ENCODE assay signal across 2 cellular contexts in the genomic region with DNA sequence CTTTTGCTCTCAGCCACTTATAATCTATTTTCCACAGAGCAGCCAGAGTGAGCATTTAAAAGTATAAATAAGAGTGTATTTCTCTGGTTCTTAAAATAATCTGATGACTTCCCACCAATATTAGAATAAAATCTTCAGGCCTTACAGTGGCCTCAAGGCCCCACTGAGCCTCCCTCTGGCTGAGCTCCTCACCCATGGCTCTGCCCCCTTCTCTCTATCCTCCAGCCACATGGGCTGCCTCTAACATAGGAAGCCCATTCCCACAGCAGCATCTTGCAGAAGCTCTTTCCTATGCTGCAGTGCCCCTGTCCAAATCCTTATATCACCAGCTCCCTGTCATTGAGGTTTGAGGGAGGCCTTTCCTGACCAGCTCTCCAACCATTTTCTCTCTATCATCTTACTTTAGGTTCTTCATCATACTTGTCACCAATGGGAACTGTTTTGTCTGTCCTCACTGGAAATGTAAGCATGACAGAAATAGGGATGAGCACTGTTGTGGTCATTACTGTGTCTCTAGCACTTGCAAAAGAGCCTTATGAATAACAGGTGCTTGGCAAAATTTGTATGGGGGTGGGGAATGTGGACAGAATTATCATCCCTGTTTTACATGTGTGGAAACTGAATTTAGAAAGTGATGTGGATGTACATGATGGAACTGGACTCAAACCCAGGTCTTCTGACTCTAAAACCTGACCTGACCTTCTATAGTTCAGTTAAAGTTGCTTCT.
TF ChIP-seq lines count a peak whose summit lies in the region.

No MANE protein-coding gene starts in this region.

TF ChIP-seq in SK-N-SH, 30 proteins besides CTCF, POLR2A, EP300 and RAD21:
- TF ChIP-seq, protein P1, sequence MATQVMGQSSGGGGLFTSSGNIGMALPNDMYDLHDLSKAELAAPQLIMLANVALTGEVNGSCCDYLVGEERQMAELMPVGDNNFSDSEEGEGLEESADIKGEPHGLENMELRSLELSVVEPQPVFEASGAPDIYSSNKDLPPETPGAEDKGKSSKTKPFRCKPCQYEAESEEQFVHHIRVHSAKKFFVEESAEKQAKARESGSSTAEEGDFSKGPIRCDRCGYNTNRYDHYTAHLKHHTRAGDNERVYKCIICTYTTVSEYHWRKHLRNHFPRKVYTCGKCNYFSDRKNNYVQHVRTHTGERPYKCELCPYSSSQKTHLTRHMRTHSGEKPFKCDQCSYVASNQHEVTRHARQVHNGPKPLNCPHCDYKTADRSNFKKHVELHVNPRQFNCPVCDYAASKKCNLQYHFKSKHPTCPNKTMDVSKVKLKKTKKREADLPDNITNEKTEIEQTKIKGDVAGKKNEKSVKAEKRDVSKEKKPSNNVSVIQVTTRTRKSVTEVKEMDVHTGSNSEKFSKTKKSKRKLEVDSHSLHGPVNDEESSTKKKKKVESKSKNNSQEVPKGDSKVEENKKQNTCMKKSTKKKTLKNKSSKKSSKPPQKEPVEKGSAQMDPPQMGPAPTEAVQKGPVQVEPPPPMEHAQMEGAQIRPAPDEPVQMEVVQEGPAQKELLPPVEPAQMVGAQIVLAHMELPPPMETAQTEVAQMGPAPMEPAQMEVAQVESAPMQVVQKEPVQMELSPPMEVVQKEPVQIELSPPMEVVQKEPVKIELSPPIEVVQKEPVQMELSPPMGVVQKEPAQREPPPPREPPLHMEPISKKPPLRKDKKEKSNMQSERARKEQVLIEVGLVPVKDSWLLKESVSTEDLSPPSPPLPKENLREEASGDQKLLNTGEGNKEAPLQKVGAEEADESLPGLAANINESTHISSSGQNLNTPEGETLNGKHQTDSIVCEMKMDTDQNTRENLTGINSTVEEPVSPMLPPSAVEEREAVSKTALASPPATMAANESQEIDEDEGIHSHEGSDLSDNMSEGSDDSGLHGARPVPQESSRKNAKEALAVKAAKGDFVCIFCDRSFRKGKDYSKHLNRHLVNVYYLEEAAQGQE (IDR thresholded peaks at IDR 0.05; ENCODE audit: low read depth, low read length): peak; percentile 74; the same call in 1 of the 2 replicates
- no peak for TF ChIP-seq GABPA (IDR thresholded peaks at IDR 0.05; ENCODE audit: low read depth)
TF ChIP-seq in SK-N-SH: peak in this region for 1.

TF ChIP-seq in SK-N-SH treated with all-trans-retinoic acid at 6 μM for 48 hours, 23 proteins besides CTCF, POLR2A, EP300 and RAD21 (continued from another document):
- TF ChIP-seq, protein P2, sequence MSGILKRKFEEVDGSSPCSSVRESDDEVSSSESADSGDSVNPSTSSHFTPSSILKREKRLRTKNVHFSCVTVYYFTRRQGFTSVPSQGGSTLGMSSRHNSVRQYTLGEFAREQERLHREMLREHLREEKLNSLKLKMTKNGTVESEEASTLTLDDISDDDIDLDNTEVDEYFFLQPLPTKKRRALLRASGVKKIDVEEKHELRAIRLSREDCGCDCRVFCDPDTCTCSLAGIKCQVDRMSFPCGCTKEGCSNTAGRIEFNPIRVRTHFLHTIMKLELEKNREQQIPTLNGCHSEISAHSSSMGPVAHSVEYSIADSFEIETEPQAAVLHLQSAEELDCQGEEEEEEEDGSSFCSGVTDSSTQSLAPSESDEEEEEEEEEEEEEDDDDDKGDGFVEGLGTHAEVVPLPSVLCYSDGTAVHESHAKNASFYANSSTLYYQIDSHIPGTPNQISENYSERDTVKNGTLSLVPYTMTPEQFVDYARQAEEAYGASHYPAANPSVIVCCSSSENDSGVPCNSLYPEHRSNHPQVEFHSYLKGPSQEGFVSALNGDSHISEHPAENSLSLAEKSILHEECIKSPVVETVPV (CRISPR knock-in tag; IDR thresholded peaks at IDR 0.05): no peak
- TF ChIP-seq TOX (CRISPR knock-in tag; IDR thresholded peaks at IDR 0.05; ENCODE audit: borderline replicate concordance) (no peak), ZNF8 (CRISPR knock-in tag; IDR thresholded peaks at IDR 0.05) (no peak), ZNF70 (CRISPR knock-in tag; IDR thresholded peaks at IDR 0.05) (no peak)
- TF ChIP-seq, protein P3, sequence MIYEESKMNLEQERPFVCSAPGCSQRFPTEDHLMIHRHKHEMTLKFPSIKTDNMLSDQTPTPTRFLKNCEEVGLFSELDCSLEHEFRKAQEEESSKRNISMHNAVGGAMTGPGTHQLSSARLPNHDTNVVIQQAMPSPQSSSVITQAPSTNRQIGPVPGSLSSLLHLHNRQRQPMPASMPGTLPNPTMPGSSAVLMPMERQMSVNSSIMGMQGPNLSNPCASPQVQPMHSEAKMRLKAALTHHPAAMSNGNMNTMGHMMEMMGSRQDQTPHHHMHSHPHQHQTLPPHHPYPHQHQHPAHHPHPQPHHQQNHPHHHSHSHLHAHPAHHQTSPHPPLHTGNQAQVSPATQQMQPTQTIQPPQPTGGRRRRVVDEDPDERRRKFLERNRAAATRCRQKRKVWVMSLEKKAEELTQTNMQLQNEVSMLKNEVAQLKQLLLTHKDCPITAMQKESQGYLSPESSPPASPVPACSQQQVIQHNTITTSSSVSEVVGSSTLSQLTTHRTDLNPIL (CRISPR knock-in tag; IDR thresholded peaks at IDR 0.05; ENCODE audit: low read depth): no peak
- TF ChIP-seq, protein P4, sequence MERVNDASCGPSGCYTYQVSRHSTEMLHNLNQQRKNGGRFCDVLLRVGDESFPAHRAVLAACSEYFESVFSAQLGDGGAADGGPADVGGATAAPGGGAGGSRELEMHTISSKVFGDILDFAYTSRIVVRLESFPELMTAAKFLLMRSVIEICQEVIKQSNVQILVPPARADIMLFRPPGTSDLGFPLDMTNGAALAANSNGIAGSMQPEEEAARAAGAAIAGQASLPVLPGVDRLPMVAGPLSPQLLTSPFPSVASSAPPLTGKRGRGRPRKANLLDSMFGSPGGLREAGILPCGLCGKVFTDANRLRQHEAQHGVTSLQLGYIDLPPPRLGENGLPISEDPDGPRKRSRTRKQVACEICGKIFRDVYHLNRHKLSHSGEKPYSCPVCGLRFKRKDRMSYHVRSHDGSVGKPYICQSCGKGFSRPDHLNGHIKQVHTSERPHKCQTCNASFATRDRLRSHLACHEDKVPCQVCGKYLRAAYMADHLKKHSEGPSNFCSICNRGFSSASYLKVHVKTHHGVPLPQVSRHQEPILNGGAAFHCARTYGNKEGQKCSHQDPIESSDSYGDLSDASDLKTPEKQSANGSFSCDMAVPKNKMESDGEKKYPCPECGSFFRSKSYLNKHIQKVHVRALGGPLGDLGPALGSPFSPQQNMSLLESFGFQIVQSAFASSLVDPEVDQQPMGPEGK (CRISPR knock-in tag; IDR thresholded peaks at IDR 0.05; ENCODE audit: borderline replicate concordance): no peak
- TF ChIP-seq, protein P5, sequence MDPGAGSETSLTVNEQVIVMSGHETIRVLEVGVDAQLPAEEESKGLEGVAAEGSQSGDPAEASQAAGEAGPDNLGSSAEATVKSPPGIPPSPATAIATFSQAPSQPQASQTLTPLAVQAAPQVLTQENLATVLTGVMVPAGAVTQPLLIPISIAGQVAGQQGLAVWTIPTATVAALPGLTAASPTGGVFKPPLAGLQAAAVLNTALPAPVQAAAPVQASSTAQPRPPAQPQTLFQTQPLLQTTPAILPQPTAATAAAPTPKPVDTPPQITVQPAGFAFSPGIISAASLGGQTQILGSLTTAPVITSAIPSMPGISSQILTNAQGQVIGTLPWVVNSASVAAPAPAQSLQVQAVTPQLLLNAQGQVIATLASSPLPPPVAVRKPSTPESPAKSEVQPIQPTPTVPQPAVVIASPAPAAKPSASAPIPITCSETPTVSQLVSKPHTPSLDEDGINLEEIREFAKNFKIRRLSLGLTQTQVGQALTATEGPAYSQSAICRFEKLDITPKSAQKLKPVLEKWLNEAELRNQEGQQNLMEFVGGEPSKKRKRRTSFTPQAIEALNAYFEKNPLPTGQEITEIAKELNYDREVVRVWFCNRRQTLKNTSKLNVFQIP (CRISPR knock-in tag; IDR thresholded peaks at IDR 0.05; ENCODE audit: borderline replicate concordance, low read depth): no peak
